1 cellular context compared by ENCODE assay signal in the genomic region with DNA sequence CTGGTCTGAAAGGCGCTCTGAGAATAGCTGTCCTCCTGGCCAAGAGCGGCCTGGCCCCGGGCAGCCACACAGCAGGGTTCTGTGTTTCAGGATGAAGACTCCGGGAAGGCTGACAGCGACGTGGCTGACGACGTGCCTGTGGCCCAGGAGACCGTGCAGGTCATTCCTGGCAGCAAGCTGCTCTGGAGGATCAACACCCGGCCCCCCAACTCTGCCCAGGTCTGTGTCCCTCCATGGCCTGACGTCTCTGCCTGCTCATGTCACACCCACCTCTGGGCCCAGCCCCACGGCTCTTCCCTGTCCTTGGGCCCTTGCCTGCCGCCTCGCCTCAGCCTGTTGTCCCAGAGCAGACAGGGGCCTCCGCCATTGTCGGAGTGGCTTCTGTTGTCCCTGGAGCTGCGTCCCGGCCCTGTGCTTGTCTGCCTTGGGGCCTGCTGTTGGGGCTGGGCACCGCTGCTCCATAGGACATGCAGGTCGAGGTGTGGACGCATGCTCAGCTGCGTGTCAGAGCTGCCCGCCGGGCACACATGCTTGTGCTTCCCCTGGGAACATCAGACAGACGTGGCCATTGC.
A peak's percentile ranks its signal among the peaks of the same experiment; 100 is the strongest.
TF ChIP-seq lines count a peak whose summit lies in the region.

No MANE protein-coding gene starts in this region.

TF ChIP-seq in HepG2, 621 proteins besides CTCF, POLR2A, EP300 and RAD21:
- TF ChIP-seq, protein P1, sequence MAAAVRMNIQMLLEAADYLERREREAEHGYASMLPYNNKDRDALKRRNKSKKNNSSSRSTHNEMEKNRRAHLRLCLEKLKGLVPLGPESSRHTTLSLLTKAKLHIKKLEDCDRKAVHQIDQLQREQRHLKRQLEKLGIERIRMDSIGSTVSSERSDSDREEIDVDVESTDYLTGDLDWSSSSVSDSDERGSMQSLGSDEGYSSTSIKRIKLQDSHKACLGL (CRISPR knock-in tag; IDR thresholded peaks at IDR 0.05) = 0 out of 2 replicates have a peak, but pooled peaks have one; percentile 22
- TF ChIP-seq AGO2 (optimal IDR thresholded peaks at IDR 0.05; ENCODE audit: low read depth, low read length) (peak; percentile 82), MATR3 (CRISPR knock-in tag; IDR thresholded peaks at IDR 0.05) (0 out of 2 replicates have a peak, but pooled peaks have one; percentile 60), ZC3H13 (CRISPR knock-in tag; IDR thresholded peaks at IDR 0.05) (0 out of 2 replicates have a peak, but pooled peaks have one; percentile 57)
- TF ChIP-seq, protein P2, sequence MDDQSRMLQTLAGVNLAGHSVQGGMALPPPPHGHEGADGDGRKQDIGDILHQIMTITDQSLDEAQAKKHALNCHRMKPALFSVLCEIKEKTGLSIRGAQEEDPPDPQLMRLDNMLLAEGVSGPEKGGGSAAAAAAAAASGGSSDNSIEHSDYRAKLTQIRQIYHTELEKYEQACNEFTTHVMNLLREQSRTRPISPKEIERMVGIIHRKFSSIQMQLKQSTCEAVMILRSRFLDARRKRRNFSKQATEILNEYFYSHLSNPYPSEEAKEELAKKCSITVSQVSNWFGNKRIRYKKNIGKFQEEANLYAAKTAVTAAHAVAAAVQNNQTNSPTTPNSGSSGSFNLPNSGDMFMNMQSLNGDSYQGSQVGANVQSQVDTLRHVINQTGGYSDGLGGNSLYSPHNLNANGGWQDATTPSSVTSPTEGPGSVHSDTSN (CRISPR knock-in tag; IDR thresholded peaks at IDR 0.05; ENCODE audit: borderline replicate concordance) = no peak
